13 cellular contexts compared by ENCODE assay signal in genomic region chr1:89611721-89612120, GRCh38. TPM values are rescaled to one million over a fixed set of nuclear protein-coding genes. Genes with fewer than 3 reads are reported as not detected.
DNase-seq lines count a peak whose midpoint lies in the region; ATAC-seq and TF ChIP-seq lines count a peak whose summit lies in the region.
"Had no signal": no experiment of that assay in that cellular context is flagged by ENCODE, and none has a peak within 500 bp of the region (broad histone marks: within the 10 kb centered on the region; RNA-seq: fewer than 3 reads in every experiment).

No MANE protein-coding gene starts in this region.

- in situ Hi-C loops in ACHN (cut with HindIII; ENCODE audit: low pct_ligation_motif_present, low pct_unique_long_range_greater_than_20kb, low sequenced_read_pairs), result no loop called here

- no peaks in the 10 kb centered on the region for H3K27me3 ChIP-seq in CD4-positive, alpha-beta T cell (ENCODE audit: control insufficient read depth, insufficient read depth, low read length)
- H3K27me3 ChIP-seq: BE2C, SJSA1 had no signal

- peaks cover 12% of the 10 kb centered on the region for H3K36me3 Mint-ChIP-seq in CD4-positive, alpha-beta T cell (ENCODE audit: low read depth)

- POLR2A ChIA-PET in CD4-positive, alpha-beta T cell (lab: Charles Lee), result interaction anchor here (0.6 to 18.0 kb wide), 25 partner anchors 7 to 608 kb away, joined by 3 to 683 read pairs (median 8); partner anchors contain the start of genes LRRC8B, LRRC8C and LRRC8D

- H3K4me1 Mint-ChIP-seq in CD4-positive, alpha-beta T cell (ENCODE audit: low read depth), result peaks cover 92% of the 10 kb centered on the region

- H3K9me3 ChIP-seq in CD4-positive, alpha-beta T cell (ENCODE audit: control insufficient read depth, low read length), result no peaks in the 10 kb centered on the region
- H3K9me3 ChIP-seq: BE2C, SJSA1, thoracic aorta had no signal

- peak overlapping the region; percentile 99 for H3K27ac Mint-ChIP-seq in CD4-positive, alpha-beta T cell

- no peak for TF ChIP-seq CTCF in CD4-positive, alpha-beta T cell (IDR thresholded peaks at IDR 0.05)

- CTCF ChIA-PET in CD4-positive, alpha-beta T cell (lab: Charles Lee), result interaction anchor here (1.0 to 5.2 kb wide), 9 partner anchors 9 to 151 kb away, joined by 3 to 84 read pairs (median 8); partner anchors contain the start of gene LRRC8C

- H3K9me3 Mint-ChIP-seq in CD4-positive, alpha-beta T cell, result no peaks in the 10 kb centered on the region

- peak overlapping the region; percentile 88 for H3K4me3 Mint-ChIP-seq in CD4-positive, alpha-beta T cell

- intact Hi-C loops in CD4-positive, alpha-beta T cell (cut with DNase I, micrococcal nuclease), result loop anchor here in 1 of 2 experiments (2.0 kb wide), 1 partner anchor 47 kb away; no protein-coding TSS in a partner anchor

- DNase-seq in CD4-positive, alpha-beta T cell, result no peak
- no peak for DNase-seq in NCI-H2107 (lab: John Stamatoyannopoulos, UW)
- DNase-seq in ACHN, result no peak
- no peak for DNase-seq in amygdala (lab: John Stamatoyannopoulos, UW)
- DNase-seq in NCI-H2081 (lab: John Stamatoyannopoulos, UW), result no peak
- DNase-seq: activated effector memory CD4-positive, alpha-beta T cell treated with Interleukin-2 at 50 U/mL for 16 hours; BE2C; NCI-H1417 had no signal

- peak overlapping the region; percentile 91 for H3K27ac ChIP-seq in CD4-positive, alpha-beta T cell (ENCODE audit: low read depth, low read length)
- H3K27ac ChIP-seq: SJSA1, thoracic aorta had no signal

- H3K27me3 Mint-ChIP-seq in CD4-positive, alpha-beta T cell, result no peaks in the 10 kb centered on the region

- ATAC-seq in CD4-positive, alpha-beta T cell (ENCODE audit: poor library complexity), result peak; percentile 21
- ATAC-seq in GM19025 (IDR thresholded peaks at IDR 0.05; ENCODE audit: low read depth, unreplicated experiment), result peak; percentile 95
- peak; percentile 96 for ATAC-seq in HG02759 (IDR thresholded peaks at IDR 0.05; ENCODE audit: unreplicated experiment)
- ATAC-seq in HG03575 (IDR thresholded peaks at IDR 0.05; ENCODE audit: extremely low read depth, insufficient number of reproducible peaks, low FRiP score, unreplicated experiment), result peak; percentile 97

RNA-seq across cellular contexts. Expression of gene LRRC8C, which starts 21.2 kb away (rescaled TPM):
- 10 to 100 TPM; 28.4 to 30.2 TPM for total RNA-seq in CD4-positive, alpha-beta T cell

Comparison
In these comparisons a context has a peak if more than half of its experiments do, and no peak if none do; other contexts are left out.
1. ATAC-seq: peak in every context shown above with its lines; median percentile 97 in HG03575; 96 in HG02759; 95 in GM19025; 21 in CD4-positive, alpha-beta T cell.